ENCODE assay signal across 11 cellular contexts in genomic region chr16:29818082-29818481, GRCh38. TPM values are rescaled to one million over a fixed set of nuclear protein-coding genes. Genes with fewer than 3 reads are reported as not detected.
DNase-seq lines count a peak whose midpoint lies in the region; ATAC-seq, FAIRE-seq and TF ChIP-seq lines count a peak whose summit lies in the region.
"Had no signal": no experiment of that assay in that cellular context is flagged by ENCODE, and none has a peak within 500 bp of the region (broad histone marks: within the 10 kb centered on the region; RNA-seq: fewer than 3 reads in every experiment).

No MANE protein-coding gene starts in this region.

- no peak overlapping the region for H3K27ac ChIP-seq in HepG2 (ENCODE audit: extremely low read length, insufficient read depth, low read length)
- H3K27ac ChIP-seq in right lobe of liver = no peak overlapping the region
- no peak overlapping the region for H3K27ac ChIP-seq in hepatocyte

- no peak for TF ChIP-seq CTCF in HepG2 (CRISPR knock-in tag; IDR thresholded peaks at IDR 0.05)
- no peak for TF ChIP-seq CTCF in right lobe of liver (IDR thresholded peaks at IDR 0.05)
- TF ChIP-seq CTCF in hepatocyte (IDR thresholded peaks at IDR 0.05; ENCODE audit: poor library complexity) = no peak

- in situ Hi-C loops in HepG2 (cut with HindIII; ENCODE audit: extremely low pct_ligation_motif_present, low pct_unique_long_range_greater_than_20kb) = loop anchor here (25.0 kb wide), 1 partner anchor 844 kb away; the partner anchor contains the start of genes FBRS and PRR14
- in situ Hi-C loops in KBM-7 (cut with MboI; ENCODE audit: low pct_unique_long_range_greater_than_20kb, low sequenced_read_pairs) = no loop called here

- peaks cover 0 to 3% of the 10 kb centered on the region in 2 experiments; a peak in 2 of 5 replicates for H3K27me3 ChIP-seq in HepG2 (ENCODE audit: control insufficient read depth in 1 of 2, insufficient read depth in 2 of 2, low read length in 2 of 2)
- H3K27me3 ChIP-seq in right lobe of liver = no peaks in the 10 kb centered on the region
- H3K27me3 ChIP-seq in hepatocyte = no peaks in the 10 kb centered on the region

- POLR2A ChIA-PET in HepG2 (lab: Yijun Ruan, JAX) = interaction anchor here (0.7 to 7.0 kb wide), 5 partner anchors 9 to 175 kb away, joined by 3 to 145 read pairs (median 26); partner anchors contain the start of genes ASPHD1, MAZ and SEZ6L2
- POLR2A ChIA-PET in activated CD4-positive, alpha-beta memory T cell treated with anti-CD3 and anti-CD28 coated beads, Interleukin-2, amount 10 ng/mL, durations not matched to agents 7 days and 5 days (lab: Charles Lee) = interaction anchor here (1.0 to 10.3 kb wide), 6 partner anchors 9 to 236 kb away, joined by 3 to 206 read pairs (median 16); partner anchors contain the start of genes C16orf54, KIF22 and MAZ

- peak overlapping the region; percentile 74 for H3K4me3 Mint-ChIP-seq in activated CD4-positive, alpha-beta memory T cell treated with anti-CD3 and anti-CD28 coated beads, Interleukin-2, amount 10 ng/mL, durations not matched to agents 7 days and 5 days

- peak overlapping the region; percentile 78 for H3K27ac Mint-ChIP-seq in activated CD4-positive, alpha-beta memory T cell treated with anti-CD3 and anti-CD28 coated beads, Interleukin-2, amount 10 ng/mL, durations not matched to agents 7 days and 5 days

- no peak for ATAC-seq in HepG2
- ATAC-seq in right lobe of liver = no peak
- ATAC-seq in HG03108 (IDR thresholded peaks at IDR 0.05; ENCODE audit: unreplicated experiment) = no peak
- ATAC-seq in GM18519 (IDR thresholded peaks at IDR 0.05; ENCODE audit: low FRiP score, unreplicated experiment) = no peak

- intact Hi-C loops in HepG2 (cut with micrococcal nuclease; ENCODE audit: unreplicated experiment) = no loop called here
- intact Hi-C loops in right lobe of liver (cut with DNase I) = loop anchor here in 1 of 2 donors (10.0 kb wide), 1 partner anchor 177 kb away; the partner anchor contains the start of genes HIRIP3 and INO80E

- CTCF ChIA-PET in HepG2 (lab: Yijun Ruan, JAX; ENCODE audit: low intra/inter-chr PET ratio, low total read pairs) = no interaction called here
- CTCF ChIA-PET in activated CD4-positive, alpha-beta memory T cell treated with anti-CD3 and anti-CD28 coated beads, Interleukin-2, amount 10 ng/mL, durations not matched to agents 7 days and 5 days (lab: Charles Lee) = interaction anchor here (0.7 to 8.1 kb wide), 9 partner anchors 9 to 122 kb away, joined by 3 to 86 read pairs (median 5); partner anchors contain the start of genes KIF22 and MAZ

- H3K4me3 ChIP-seq in HepG2 (replicated peaks in 1 of 3; ENCODE audit: insufficient read depth in 1 of 3, low read depth in 2 of 3, low read length in 3 of 3) = no peak overlapping the region
- H3K4me3 ChIP-seq in right lobe of liver = no peak overlapping the region
- no peak overlapping the region for H3K4me3 ChIP-seq in hepatocyte

- TF ChIP-seq EP300 in HepG2 (IDR thresholded peaks at IDR 0.05; ENCODE audit: low read depth in 2 of 2, low read length in 2 of 2) (no peak), HepG2 (CRISPR knock-in tag; IDR thresholded peaks at IDR 0.05; ENCODE audit: borderline replicate concordance) (no peak)

- no peak for FAIRE-seq in HepG2 (lab: Jason Lieb, UNC)

- H3K9ac ChIP-seq in HepG2 (ENCODE audit: insufficient read depth, low read depth, low read length) = no peak overlapping the region; the same call in 1 of the 2 replicates

- H3K4me2 ChIP-seq in HepG2 (ENCODE audit: low read depth, low read length) (peak overlapping the region; percentile 99), hepatocyte (peak overlapping the region; percentile 87)

- TF ChIP-seq RAD21 in HepG2 (CRISPR knock-in tag; IDR thresholded peaks at IDR 0.05) = no peak

- BruUV-seq in HepG2 (replicated peaks; lab: Mats Ljungman, UMichigan) = no TSS peak

- no peaks in the 10 kb centered on the region for H3K9me2 ChIP-seq in hepatocyte (replicated peaks; ENCODE audit: insufficient read depth)

- no peak overlapping the region for H2AFZ ChIP-seq in HepG2 (ENCODE audit: low read length)
- H2AFZ ChIP-seq in hepatocyte = no peak overlapping the region

- no peaks in the 10 kb centered on the region for H3K9me3 Mint-ChIP-seq in activated CD4-positive, alpha-beta memory T cell treated with anti-CD3 and anti-CD28 coated beads, Interleukin-2, amount 10 ng/mL, durations not matched to agents 7 days and 5 days

- H3K9me3 ChIP-seq in HepG2 (ENCODE audit: low read length) (no peaks in the 10 kb centered on the region), right lobe of liver (no peaks in the 10 kb centered on the region), hepatocyte (ENCODE audit: low read depth) (no peaks in the 10 kb centered on the region)

- H3K36me3 ChIP-seq in HepG2 (replicated peaks in 1 of 2; ENCODE audit: control insufficient read depth in 1 of 2, insufficient read depth in 2 of 2, low read length in 2 of 2) = peaks cover 0 to 9% of the 10 kb centered on the region in 2 experiments; a peak in 2 of 5 replicates
- no peaks in the 10 kb centered on the region for H3K36me3 ChIP-seq in right lobe of liver
- H3K36me3 ChIP-seq in hepatocyte (replicated peaks; ENCODE audit: insufficient read depth, low read depth) = no peaks in the 10 kb centered on the region

- H3K4me1 ChIP-seq in HepG2 (ENCODE audit: insufficient read depth, low read length) (peaks cover 88% of the 10 kb centered on the region), right lobe of liver (peaks cover 0 to 50% (median 18%) of the 10 kb centered on the region in 4 donors), hepatocyte (ENCODE audit: insufficient read depth) (peaks cover 44% of the 10 kb centered on the region)

- WGBS in HepG2 (ENCODE audit: low lambda C conversion rate) = 93% methylated on average over 4 of the region's 4 CpGs
- WGBS in right lobe of liver (ENCODE audit: insufficient coverage, low coverage, low lambda C conversion rate, missing lambda C conversion rate) = 84% methylated on average over 2 of the region's 4 CpGs
- 84% methylated on average over 4 of the region's 4 CpGs for WGBS in hepatocyte (ENCODE audit: low lambda C conversion rate, missing lambda C conversion rate)

- TF ChIP-seq POLR2A in HepG2 (IDR thresholded peaks at IDR 0.05; ENCODE audit: insufficient read depth in 1 of 2, low read depth in 2 of 2, low read length in 2 of 2) (no peak), right lobe of liver (IDR thresholded peaks at IDR 0.05) (no peak)

- H3K79me2 ChIP-seq in HepG2 (ENCODE audit: insufficient read depth, low read length) = peaks cover 29% of the 10 kb centered on the region
- H3K79me2 ChIP-seq in hepatocyte = peaks cover 63% of the 10 kb centered on the region

- no peaks in the 10 kb centered on the region for H3K27me3 Mint-ChIP-seq in activated CD4-positive, alpha-beta memory T cell treated with anti-CD3 and anti-CD28 coated beads, Interleukin-2, amount 10 ng/mL, durations not matched to agents 7 days and 5 days

- H3K4me1 Mint-ChIP-seq in activated CD4-positive, alpha-beta memory T cell treated with anti-CD3 and anti-CD28 coated beads, Interleukin-2, amount 10 ng/mL, durations not matched to agents 7 days and 5 days = peaks cover 67% of the 10 kb centered on the region

- H3K36me3 Mint-ChIP-seq in activated CD4-positive, alpha-beta memory T cell treated with anti-CD3 and anti-CD28 coated beads, Interleukin-2, amount 10 ng/mL, durations not matched to agents 7 days and 5 days (ENCODE audit: low read depth) = peaks cover 48% of the 10 kb centered on the region

- DNase-seq in HepG2 (ENCODE audit: low spot score) (no peak), right lobe of liver (no peak), hepatocyte (ENCODE audit: low spot score) (no peak), EL (no peak), KBM-7 (no peak)
- DNase-seq in activated CD4-positive, alpha-beta memory T cell treated with anti-CD3 and anti-CD28 coated beads, Interleukin-2, amount 10 ng/mL, durations not matched to agents 7 days and 5 days = no peak
- DNase-seq: caudate nucleus, kidney glomerular epithelial cell, substantia nigra had no signal

- H4K20me1 ChIP-seq in HepG2 (ENCODE audit: insufficient read depth, low read length) (peaks cover 5% of the 10 kb centered on the region; the same call in 1 of the 2 replicates), hepatocyte (ENCODE audit: insufficient read depth, poor library complexity, severe bottlenecking) (peaks cover 3% of the 10 kb centered on the region)

RNA-seq across cellular contexts. Expression of gene PAGR1, which starts 2.1 kb away (rescaled TPM):
- total RNA-seq in HepG2 (2016; rRNA removed; fragmentation: Illumina TruSeq; extraction: Trizol) (66.4 and 74.5 TPM in 2 replicates), right lobe of liver (10 to 100 TPM in 5 of 6 experiments, 1 to 10 TPM in 1; 8.5 to 26.1 (median 11.5) TPM), hepatocyte (31.6 and 39.3 TPM in 2 replicates)
- total RNA-seq in HepG2 (2016; cell fraction: cytosol; rRNA removed; fragmentation: Illumina TruSeq; extraction: Trizol; ENCODE audit: low read depth) = 27.0 and 29.8 TPM in 2 replicates
- 66.8 and 70.4 TPM in 2 replicates for total RNA-seq in HepG2 (2016; cell fraction: insoluble cytoplasmic fraction; rRNA removed; fragmentation: Illumina TruSeq; extraction: Trizol)
- total RNA-seq in HepG2 (2016; cell fraction: membrane; rRNA removed; fragmentation: Illumina TruSeq; extraction: Trizol) = 60.2 and 69.2 TPM in 2 replicates
- total RNA-seq in HepG2 (2016; cell fraction: nucleus; rRNA removed; fragmentation: Illumina TruSeq; extraction: Trizol) = 26.7 and 29.3 TPM in 2 replicates
- polyA plus RNA-seq in HepG2 (2011; rRNA removed) (9.8 and 9.9 TPM in 2 replicates), hepatocyte (48.5 and 53.4 TPM in 2 replicates)
- 8.4 and 11.4 TPM in 2 replicates for polyA plus RNA-seq in HepG2 (2011; cell fraction: cytosol; rRNA removed)
- 21.8 and 24.6 TPM in 2 replicates for polyA plus RNA-seq in HepG2 (2011; cell fraction: nucleus; rRNA removed)
- polyA plus RNA-seq in HepG2 (2012) = 18.6 and 19.8 TPM in 2 replicates
- 35.6 and 42.4 TPM in 2 replicates for polyA plus RNA-seq in HepG2 (2016; cell fraction: cytosol; fragmentation: Illumina TruSeq; extraction: Trizol; ENCODE audit: low read depth)
- 77.4 and 82.7 TPM in 2 replicates for polyA plus RNA-seq in HepG2 (2016; cell fraction: insoluble cytoplasmic fraction; fragmentation: Illumina TruSeq; extraction: Trizol; ENCODE audit: low read depth)
- 57.3 and 67.2 TPM in 2 replicates for polyA plus RNA-seq in HepG2 (2016; cell fraction: membrane; fragmentation: Illumina TruSeq; extraction: Trizol; ENCODE audit: low read depth)
- polyA plus RNA-seq in HepG2 (2016; cell fraction: nucleus; fragmentation: Illumina TruSeq; extraction: Trizol; ENCODE audit: insufficient read depth, low read depth) = 45.2 and 52.8 TPM in 2 replicates
- 5.5 and 6.5 TPM in 2 replicates for polyA minus RNA-seq in HepG2 (2011; rRNA and poly(A)+ RNA removed; ENCODE audit: low replicate concordance)
- polyA minus RNA-seq in HepG2 (2011; cell fraction: cytosol; rRNA and poly(A)+ RNA removed) = 4.8 and 9.2 TPM in 2 replicates
- polyA minus RNA-seq in HepG2 (2011; cell fraction: nucleus; rRNA and poly(A)+ RNA removed) = 15.1 and 19.6 TPM in 2 replicates
- 10 to 100 TPM; 26.6 to 28.4 TPM for total RNA-seq in activated CD4-positive, alpha-beta memory T cell treated with anti-CD3 and anti-CD28 coated beads, Interleukin-2, amount 10 ng/mL, durations not matched to agents 7 days and 5 days

RNA-seq across cellular contexts. Expression of gene MVP, which starts 2.2 kb away (rescaled TPM):
- total RNA-seq in HepG2 (2016; rRNA removed; fragmentation: Illumina TruSeq; extraction: Trizol) = 22.0 and 22.9 TPM in 2 replicates
- total RNA-seq in HepG2 (2016; cell fraction: cytosol; rRNA removed; fragmentation: Illumina TruSeq; extraction: Trizol; ENCODE audit: low read depth) = 3.2 and 3.6 TPM in 2 replicates
- total RNA-seq in HepG2 (2016; cell fraction: insoluble cytoplasmic fraction; rRNA removed; fragmentation: Illumina TruSeq; extraction: Trizol) = 15.3 and 24.2 TPM in 2 replicates
- 7.2 and 7.3 TPM in 2 replicates for total RNA-seq in HepG2 (2016; cell fraction: membrane; rRNA removed; fragmentation: Illumina TruSeq; extraction: Trizol)
- 15.6 and 17.1 TPM in 2 replicates for total RNA-seq in HepG2 (2016; cell fraction: nucleus; rRNA removed; fragmentation: Illumina TruSeq; extraction: Trizol)
- polyA plus RNA-seq in HepG2 (2011; rRNA removed) = 43.5 and 65.5 TPM in 2 replicates
- polyA plus RNA-seq in HepG2 (2011; cell fraction: cytosol; rRNA removed) = 24.9 and 28.2 TPM in 2 replicates
- polyA plus RNA-seq in HepG2 (2011; cell fraction: nucleus; rRNA removed) = 68.9 and 74.4 TPM in 2 replicates
- 36.4 and 37.1 TPM in 2 replicates for polyA plus RNA-seq in HepG2 (2012)
- 2.1 TPM in 2 replicates for polyA plus RNA-seq in HepG2 (2016; cell fraction: cytosol; fragmentation: Illumina TruSeq; extraction: Trizol; ENCODE audit: low read depth)
- polyA plus RNA-seq in HepG2 (2016; cell fraction: insoluble cytoplasmic fraction; fragmentation: Illumina TruSeq; extraction: Trizol; ENCODE audit: low read depth) = 14.5 and 16.2 TPM in 2 replicates
- polyA plus RNA-seq in HepG2 (2016; cell fraction: membrane; fragmentation: Illumina TruSeq; extraction: Trizol; ENCODE audit: low read depth) = 4.3 and 4.9 TPM in 2 replicates
- 18.7 and 20.9 TPM in 2 replicates for polyA plus RNA-seq in HepG2 (2016; cell fraction: nucleus; fragmentation: Illumina TruSeq; extraction: Trizol; ENCODE audit: insufficient read depth, low read depth)
- 233 and 295 TPM in 2 replicates for polyA minus RNA-seq in HepG2 (2011; rRNA and poly(A)+ RNA removed; ENCODE audit: low replicate concordance)
- 33.9 and 42.5 TPM in 2 replicates for polyA minus RNA-seq in HepG2 (2011; cell fraction: cytosol; rRNA and poly(A)+ RNA removed)
- polyA minus RNA-seq in HepG2 (2011; cell fraction: nucleus; rRNA and poly(A)+ RNA removed) = 41.5 and 62.7 TPM in 2 replicates
- 100 to 1,000 TPM in 2 of 6 experiments, 10 to 100 TPM in 4; 37.4 to 112 (median 77.8) TPM for total RNA-seq in right lobe of liver
- 100 to 1,000 TPM; 167 TPM for total RNA-seq in activated CD4-positive, alpha-beta memory T cell treated with anti-CD3 and anti-CD28 coated beads, Interleukin-2, amount 10 ng/mL, durations not matched to agents 7 days and 5 days
- 80.0 and 121 TPM in 2 replicates for total RNA-seq in hepatocyte
- polyA plus RNA-seq in hepatocyte = 140 and 146 TPM in 2 replicates

RNA-seq across cellular contexts. Expression of gene PRRT2, which starts 6.1 kb away (rescaled TPM):
- 0.11 and 0.51 TPM in 2 replicates for total RNA-seq in HepG2 (2016; rRNA removed; fragmentation: Illumina TruSeq; extraction: Trizol)
- not detected in 2 replicates for total RNA-seq in HepG2 (2016; cell fraction: cytosol; rRNA removed; fragmentation: Illumina TruSeq; extraction: Trizol; ENCODE audit: low read depth)
- total RNA-seq in HepG2 (2016; cell fraction: insoluble cytoplasmic fraction; rRNA removed; fragmentation: Illumina TruSeq; extraction: Trizol) = 0.76 TPM in 1 of 2 replicates, not detected in the other
- 0.28 TPM in 1 of 2 replicates, not detected in the other for total RNA-seq in HepG2 (2016; cell fraction: membrane; rRNA removed; fragmentation: Illumina TruSeq; extraction: Trizol)
- total RNA-seq in HepG2 (2016; cell fraction: nucleus; rRNA removed; fragmentation: Illumina TruSeq; extraction: Trizol) = 1.1 and 1.4 TPM in 2 replicates
- polyA plus RNA-seq in HepG2 (2011; rRNA removed) = 1.1 and 1.8 TPM in 2 replicates
- polyA plus RNA-seq in HepG2 (2011; cell fraction: cytosol; rRNA removed) = 0.31 and 0.38 TPM in 2 replicates
- polyA plus RNA-seq in HepG2 (2011; cell fraction: nucleus; rRNA removed) = 16.2 and 16.5 TPM in 2 replicates
- polyA plus RNA-seq in HepG2 (2012) = 1.6 and 1.7 TPM in 2 replicates
- polyA plus RNA-seq in HepG2 (2016; cell fraction: cytosol; fragmentation: Illumina TruSeq; extraction: Trizol; ENCODE audit: low read depth) = 0.08 TPM in 1 of 2 replicates, not detected in the other
- 0.11 and 0.41 TPM in 2 replicates for polyA plus RNA-seq in HepG2 (2016; cell fraction: insoluble cytoplasmic fraction; fragmentation: Illumina TruSeq; extraction: Trizol; ENCODE audit: low read depth)
- 0.07 and 0.15 TPM in 2 replicates for polyA plus RNA-seq in HepG2 (2016; cell fraction: membrane; fragmentation: Illumina TruSeq; extraction: Trizol; ENCODE audit: low read depth)
- polyA plus RNA-seq in HepG2 (2016; cell fraction: nucleus; fragmentation: Illumina TruSeq; extraction: Trizol; ENCODE audit: insufficient read depth, low read depth) = 3.5 and 3.7 TPM in 2 replicates
- 0.07 and 0.56 TPM in 2 replicates for polyA minus RNA-seq in HepG2 (2011; rRNA and poly(A)+ RNA removed; ENCODE audit: low replicate concordance)
- polyA minus RNA-seq in HepG2 (2011; cell fraction: cytosol; rRNA and poly(A)+ RNA removed) = not detected in 2 replicates
- 1.5 and 2.4 TPM in 2 replicates for polyA minus RNA-seq in HepG2 (2011; cell fraction: nucleus; rRNA and poly(A)+ RNA removed)
- total RNA-seq in right lobe of liver = under 1 TPM in 4 of 6 experiments, not detected in 2; 0.15 to 0.98 (median 0.51) TPM
- 1 to 10 TPM in 1 of 2 experiments, under 1 TPM in 1; 0.91 to 1.0 TPM for total RNA-seq in activated CD4-positive, alpha-beta memory T cell treated with anti-CD3 and anti-CD28 coated beads, Interleukin-2, amount 10 ng/mL, durations not matched to agents 7 days and 5 days
- 7.0 and 8.0 TPM in 2 replicates for total RNA-seq in hepatocyte
- polyA plus RNA-seq in hepatocyte = 11.1 and 23.9 TPM in 2 replicates

RNA-seq across cellular contexts. Expression of gene MAZ, which starts 11.8 kb away (rescaled TPM):
- total RNA-seq in HepG2 (2016; rRNA removed; fragmentation: Illumina TruSeq; extraction: Trizol) (229 and 277 TPM in 2 replicates), right lobe of liver (100 to 1,000 TPM in 1 of 6 experiments, 10 to 100 TPM in 5; 42.9 to 106 (median 60.7) TPM), hepatocyte (123 and 132 TPM in 2 replicates)
- 423 and 431 TPM in 2 replicates for total RNA-seq in HepG2 (2016; cell fraction: cytosol; rRNA removed; fragmentation: Illumina TruSeq; extraction: Trizol; ENCODE audit: low read depth)
- total RNA-seq in HepG2 (2016; cell fraction: insoluble cytoplasmic fraction; rRNA removed; fragmentation: Illumina TruSeq; extraction: Trizol) = 196 and 286 TPM in 2 replicates
- total RNA-seq in HepG2 (2016; cell fraction: membrane; rRNA removed; fragmentation: Illumina TruSeq; extraction: Trizol) = 825 and 837 TPM in 2 replicates
- 134 and 167 TPM in 2 replicates for total RNA-seq in HepG2 (2016; cell fraction: nucleus; rRNA removed; fragmentation: Illumina TruSeq; extraction: Trizol)
- polyA plus RNA-seq in HepG2 (2011; rRNA removed) (203 and 255 TPM in 2 replicates), hepatocyte (190 and 192 TPM in 2 replicates)
- polyA plus RNA-seq in HepG2 (2011; cell fraction: cytosol; rRNA removed) = 164 and 235 TPM in 2 replicates
- polyA plus RNA-seq in HepG2 (2011; cell fraction: nucleus; rRNA removed) = 242 and 334 TPM in 2 replicates
- polyA plus RNA-seq in HepG2 (2012) = 301 and 452 TPM in 2 replicates
- polyA plus RNA-seq in HepG2 (2016; cell fraction: cytosol; fragmentation: Illumina TruSeq; extraction: Trizol; ENCODE audit: low read depth) = 608 and 677 TPM in 2 replicates
- polyA plus RNA-seq in HepG2 (2016; cell fraction: insoluble cytoplasmic fraction; fragmentation: Illumina TruSeq; extraction: Trizol; ENCODE audit: low read depth) = 287 and 420 TPM in 2 replicates
- 1,001 and 1,210 TPM in 2 replicates for polyA plus RNA-seq in HepG2 (2016; cell fraction: membrane; fragmentation: Illumina TruSeq; extraction: Trizol; ENCODE audit: low read depth)
- polyA plus RNA-seq in HepG2 (2016; cell fraction: nucleus; fragmentation: Illumina TruSeq; extraction: Trizol; ENCODE audit: insufficient read depth, low read depth) = 330 and 379 TPM in 2 replicates
- 512 and 628 TPM in 2 replicates for polyA minus RNA-seq in HepG2 (2011; rRNA and poly(A)+ RNA removed; ENCODE audit: low replicate concordance)
- polyA minus RNA-seq in HepG2 (2011; cell fraction: cytosol; rRNA and poly(A)+ RNA removed) = 217 and 237 TPM in 2 replicates
- 59.9 and 60.5 TPM in 2 replicates for polyA minus RNA-seq in HepG2 (2011; cell fraction: nucleus; rRNA and poly(A)+ RNA removed)
- 100 to 1,000 TPM; 365 to 376 TPM for total RNA-seq in activated CD4-positive, alpha-beta memory T cell treated with anti-CD3 and anti-CD28 coated beads, Interleukin-2, amount 10 ng/mL, durations not matched to agents 7 days and 5 days

RNA-seq across cellular contexts. Expression of gene KIF22, which starts 27.5 kb away (rescaled TPM):
- total RNA-seq in HepG2 (2016; rRNA removed; fragmentation: Illumina TruSeq; extraction: Trizol) (103 and 118 TPM in 2 replicates), right lobe of liver (10 to 100 TPM in 5 of 6 experiments, 1 to 10 TPM in 1; 9.8 to 27.1 (median 24.7) TPM), hepatocyte (42.6 and 43.3 TPM in 2 replicates)
- 18.5 and 19.7 TPM in 2 replicates for total RNA-seq in HepG2 (2016; cell fraction: cytosol; rRNA removed; fragmentation: Illumina TruSeq; extraction: Trizol; ENCODE audit: low read depth)
- 91.9 and 121 TPM in 2 replicates for total RNA-seq in HepG2 (2016; cell fraction: insoluble cytoplasmic fraction; rRNA removed; fragmentation: Illumina TruSeq; extraction: Trizol)
- 25.3 and 25.9 TPM in 2 replicates for total RNA-seq in HepG2 (2016; cell fraction: membrane; rRNA removed; fragmentation: Illumina TruSeq; extraction: Trizol)
- 125 and 140 TPM in 2 replicates for total RNA-seq in HepG2 (2016; cell fraction: nucleus; rRNA removed; fragmentation: Illumina TruSeq; extraction: Trizol)
- polyA plus RNA-seq in HepG2 (2011; rRNA removed) (68.4 and 95.8 TPM in 2 replicates), hepatocyte (42.5 and 44.5 TPM in 2 replicates)
- polyA plus RNA-seq in HepG2 (2011; cell fraction: cytosol; rRNA removed) = 37.5 and 70.2 TPM in 2 replicates
- 159 and 266 TPM in 2 replicates for polyA plus RNA-seq in HepG2 (2011; cell fraction: nucleus; rRNA removed)
- 32.0 and 51.7 TPM in 2 replicates for polyA plus RNA-seq in HepG2 (2012)
- 11.4 and 13.1 TPM in 2 replicates for polyA plus RNA-seq in HepG2 (2016; cell fraction: cytosol; fragmentation: Illumina TruSeq; extraction: Trizol; ENCODE audit: low read depth)
- 85.0 and 106 TPM in 2 replicates for polyA plus RNA-seq in HepG2 (2016; cell fraction: insoluble cytoplasmic fraction; fragmentation: Illumina TruSeq; extraction: Trizol; ENCODE audit: low read depth)
- polyA plus RNA-seq in HepG2 (2016; cell fraction: membrane; fragmentation: Illumina TruSeq; extraction: Trizol; ENCODE audit: low read depth) = 15.8 and 19.2 TPM in 2 replicates
- 240 and 250 TPM in 2 replicates for polyA plus RNA-seq in HepG2 (2016; cell fraction: nucleus; fragmentation: Illumina TruSeq; extraction: Trizol; ENCODE audit: insufficient read depth, low read depth)
- polyA minus RNA-seq in HepG2 (2011; rRNA and poly(A)+ RNA removed; ENCODE audit: low replicate concordance) = 158 and 325 TPM in 2 replicates
- polyA minus RNA-seq in HepG2 (2011; cell fraction: cytosol; rRNA and poly(A)+ RNA removed) = 28.8 and 45.0 TPM in 2 replicates
- polyA minus RNA-seq in HepG2 (2011; cell fraction: nucleus; rRNA and poly(A)+ RNA removed) = 109 and 117 TPM in 2 replicates
- total RNA-seq in activated CD4-positive, alpha-beta memory T cell treated with anti-CD3 and anti-CD28 coated beads, Interleukin-2, amount 10 ng/mL, durations not matched to agents 7 days and 5 days = 100 to 1,000 TPM; 187 to 192 TPM
